In the genomic region with DNA sequence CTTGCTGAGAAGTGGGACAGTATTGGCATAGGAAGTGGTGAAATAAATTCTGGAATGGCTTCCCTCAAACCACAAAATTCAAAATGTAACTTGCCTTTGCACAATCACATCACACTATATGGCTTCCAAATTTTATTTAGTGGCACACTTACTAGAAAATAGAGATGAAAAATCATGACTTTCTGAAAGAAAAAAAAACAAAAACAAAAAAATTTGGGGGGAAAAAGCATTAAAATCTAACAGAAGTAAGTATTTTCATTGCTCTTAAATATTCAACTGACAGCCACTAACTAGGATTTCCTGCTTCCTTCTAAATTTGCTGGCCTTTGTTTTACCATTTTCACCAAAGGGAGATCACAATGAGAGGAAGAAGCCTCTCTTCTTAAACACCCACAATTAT, we compare ENCODE assay signal across 19 cellular contexts. TPM values are rescaled to one million over a fixed set of nuclear protein-coding genes. Genes with fewer than 3 reads are reported as not detected.
DNase-seq lines count a peak whose midpoint lies in the region; ATAC-seq and TF ChIP-seq lines count a peak whose summit lies in the region.
"Had no signal": no experiment of that assay in that cellular context is flagged by ENCODE, and none has a peak within 500 bp of the region (broad histone marks: within the 10 kb centered on the region; RNA-seq: fewer than 3 reads in every experiment).

No MANE protein-coding gene starts in this region.

- no peak overlapping the region for H4K5ac ChIP-seq in H9 (ENCODE audit: insufficient read length, low read depth, low read length)

- intact Hi-C loops in spleen (cut with DNase I; ENCODE audit: low total_unique reads), result no loop called here

- H3K36me3 ChIP-seq in WERI-Rb-1 (no peaks in the 10 kb centered on the region), iPS-18a (ENCODE audit: control insufficient read depth, low read depth, low read length) (no peaks in the 10 kb centered on the region), spleen (peaks cover 0 to 29% (median 6%) of the 10 kb centered on the region in 6 donors)
- H3K36me3 ChIP-seq: BE2C had no signal

- H4K8ac ChIP-seq in H9 (replicated peaks; ENCODE audit: insufficient read length, low read depth, low read length), result no peak overlapping the region

- no peak for ATAC-seq in GM19035 (IDR thresholded peaks at IDR 0.05; ENCODE audit: unreplicated experiment)
- ATAC-seq: activated T-cell treated with anti-CD3 and anti-CD28 coated beads, Interleukin-2, amount 50 U/mL, for 72 hours; right lobe of liver had no signal

- no peak overlapping the region for H4K91ac ChIP-seq in H9 (ENCODE audit: insufficient read length, low read depth, low read length)

- H3T11ph ChIP-seq in H9 (ENCODE audit: low read length), result no peak overlapping the region

- H2BK12ac ChIP-seq in H9 (ENCODE audit: insufficient read length, low read depth, low read length), result no peak overlapping the region

- H3K27ac Mint-ChIP-seq in H9, result peak overlapping the region; percentile 38 to 75 (median 71); a peak in 4 of 7 replicates
- H3K27ac Mint-ChIP-seq: activated CD4-positive, alpha-beta memory T cell treated with anti-CD3 and anti-CD28 coated beads, Interleukin-2, amount 10 ng/mL, durations not matched to agents 7 days and 5 days; activated naive CD8-positive, alpha-beta T cell had no signal

- no peak for TF ChIP-seq POLR2A in spleen (IDR thresholded peaks at IDR 0.05)

- H3K4me3 Mint-ChIP-seq in H9, result no peak overlapping the region
- H3K4me3 Mint-ChIP-seq: activated CD4-positive, alpha-beta memory T cell treated with anti-CD3 and anti-CD28 coated beads, Interleukin-2, amount 10 ng/mL, durations not matched to agents 7 days and 5 days; activated naive CD8-positive, alpha-beta T cell; activated T-cell treated with anti-CD3 and anti-CD28 coated beads, Interleukin-2, amount 50 U/mL, for 72 hours had no signal

- H3K14ac ChIP-seq in H9 (ENCODE audit: insufficient read depth, low read length), result no peak overlapping the region

- H3K4me1 ChIP-seq in H9 (ENCODE audit: insufficient read depth, low read length) (no peaks in the 10 kb centered on the region; the same call in 1 of the 2 replicates), iPS-18a (ENCODE audit: control insufficient read depth, low read depth, low read length) (peaks cover 11% of the 10 kb centered on the region), spleen (peaks cover 13 to 77% (median 35%) of the 10 kb centered on the region in 6 donors)
- H3K4me1 ChIP-seq: BE2C, right lobe of liver had no signal

- no peak overlapping the region for H3K23ac ChIP-seq in H9 (ENCODE audit: insufficient read length, low read depth, low read length)

- H3K4me1 Mint-ChIP-seq in H9, result peaks cover 23 to 27% of the 10 kb centered on the region in 2 experiments

- H3K79me2 ChIP-seq in H9 (ENCODE audit: insufficient read depth, low read length), result no peaks in the 10 kb centered on the region

- H2AFZ ChIP-seq in H9 (ENCODE audit: low read length), result no peak overlapping the region

- no peaks in the 10 kb centered on the region for H3K9me3 Mint-ChIP-seq in H9
- H3K9me3 Mint-ChIP-seq: activated CD4-positive, alpha-beta memory T cell treated with anti-CD3 and anti-CD28 coated beads, Interleukin-2, amount 10 ng/mL, durations not matched to agents 7 days and 5 days; activated T-cell treated with anti-CD3 and anti-CD28 coated beads, Interleukin-2, amount 50 U/mL, for 72 hours had no signal

- H3K56ac ChIP-seq in H9 (ENCODE audit: insufficient read length, low read depth, low read length), result no peak overlapping the region

- H2BK15ac ChIP-seq in H9 (ENCODE audit: low read depth, low read length), result no peak overlapping the region

- H3K18ac ChIP-seq in H9 (ENCODE audit: insufficient read length, low read depth, low read length), result no peak overlapping the region

- no peaks in the 10 kb centered on the region for H3K79me1 ChIP-seq in H9 (ENCODE audit: insufficient read depth, low read depth, low read length, poor library complexity, severe bottlenecking)

- TF ChIP-seq CTCF in H9 (conservative IDR thresholded peaks at IDR 0.05), result no peak
- no peak for TF ChIP-seq CTCF in WERI-Rb-1 (IDR thresholded peaks at IDR 0.05; ENCODE audit: low read depth, low read length)
- TF ChIP-seq CTCF in spleen (IDR thresholded peaks at IDR 0.05 in 8 of 11, conservative IDR thresholded peaks at IDR 0.05 in 3 of 11), result no peak

- no peaks in the 10 kb centered on the region for H4K20me1 ChIP-seq in H9 (ENCODE audit: control insufficient read depth, insufficient read depth, insufficient read length)

- H3K4me3 ChIP-seq in WERI-Rb-1 (ENCODE audit: low read depth, low read length) (no peak overlapping the region), iPS-18a (ENCODE audit: low read length) (no peak overlapping the region), spleen (no peak overlapping the region)
- H3K4me3 ChIP-seq: lung, right lobe of liver, tibial artery had no signal

- no peak overlapping the region for H2AK5ac ChIP-seq in H9 (ENCODE audit: insufficient read length, low read length)

- no peak overlapping the region for H2BK5ac ChIP-seq in H9 (ENCODE audit: insufficient read length, low read length)

- H3K23me2 ChIP-seq in H9 (ENCODE audit: insufficient read length, low read depth, low read length, poor library complexity, severe bottlenecking), result no peaks in the 10 kb centered on the region

- H3K27me3 ChIP-seq in H9 (ENCODE audit: insufficient read depth, low read length) (no peaks in the 10 kb centered on the region), WERI-Rb-1 (ENCODE audit: insufficient read depth, low read depth, severe bottlenecking) (no peaks in the 10 kb centered on the region), iPS-18a (ENCODE audit: control insufficient read depth, insufficient read depth, low read length) (no peaks in the 10 kb centered on the region), spleen (replicated peaks in 1 of 7) (no peaks in the 10 kb centered on the region)
- H3K27me3 ChIP-seq: BE2C, right lobe of liver, tibial artery had no signal

- H3K9me3 ChIP-seq in H9 (ENCODE audit: control insufficient read depth, low read depth, low read length) (no peaks in the 10 kb centered on the region), WERI-Rb-1 (ENCODE audit: severe bottlenecking) (no peaks in the 10 kb centered on the region), iPS-18a (ENCODE audit: control insufficient read depth, low read depth, low read length) (no peaks in the 10 kb centered on the region), spleen (no peaks in the 10 kb centered on the region)
- H3K9me3 ChIP-seq: BE2C, right lobe of liver, tibial artery had no signal

- H3K4ac ChIP-seq in H9 (ENCODE audit: low read depth, low read length), result no peak overlapping the region

- no peak overlapping the region for H2BK120ac ChIP-seq in H9 (ENCODE audit: low read depth, low read length, poor library complexity, severe bottlenecking)

- H3K27ac ChIP-seq in H9 (ENCODE audit: insufficient read length, low read depth, low read length) (no peak overlapping the region), WERI-Rb-1 (peak overlapping the region; percentile 86), iPS-18a (ENCODE audit: low read length) (peak overlapping the region; percentile 18), spleen (peak overlapping the region in 7 of 8 donors; percentile 32 to 61 (median 44))
- H3K27ac ChIP-seq: right lobe of liver had no signal

- H3K9ac ChIP-seq in H9 (ENCODE audit: extremely low read depth, insufficient read length, low read length), result no peak overlapping the region
- H3K9ac ChIP-seq in iPS-18a (ENCODE audit: low read length), result no peak overlapping the region

- H3K4me2 ChIP-seq in H9 (ENCODE audit: insufficient read depth, insufficient read length, low read length), result no peak overlapping the region

- H3K36me3 Mint-ChIP-seq in H9 (ENCODE audit: insufficient read depth in 1 of 3, low read depth in 3 of 3), result peaks cover 0 to 5% (median 0%) of the 10 kb centered on the region in 3 experiments; a peak in 1 of 7 replicates

- no peaks in the 10 kb centered on the region for H3K27me3 Mint-ChIP-seq in H9 (ENCODE audit: low read depth)
- H3K27me3 Mint-ChIP-seq: activated CD4-positive, alpha-beta memory T cell treated with anti-CD3 and anti-CD28 coated beads, Interleukin-2, amount 10 ng/mL, durations not matched to agents 7 days and 5 days; activated naive CD8-positive, alpha-beta T cell had no signal

- DNase-seq in H9 (no peak), WERI-Rb-1 (no peak), spleen (no peak), RKO (ENCODE audit: low spot score) (no peak)
- no peak for DNase-seq in stimulated activated CD4-positive, alpha-beta T cell treated with anti-CD3 and anti-CD28 coated beads, Interleukin-4, amount 100 ng/mL, for 24 hours
- no peak for DNase-seq in activated CD8-positive, alpha-beta memory T cell treated with anti-CD3 and anti-CD28 coated beads, Interleukin-2, amount 50 U/mL, for 48 hours
- DNase-seq: activated CD4-positive, alpha-beta memory T cell treated with anti-CD3 and anti-CD28 coated beads, Interleukin-2, amount 10 ng/mL, durations not matched to agents 7 days and 5 days; activated T-cell treated with anti-CD3 and anti-CD28 coated beads, Interleukin-2, amount 50 U/mL, for 72 hours; BE2C; NCI-H1092; NCI-H748 treated with DMSO at 0.1 percent for 48 hours; right lobe of liver; stimulated activated CD4-positive, alpha-beta T cell treated with anti-CD3 and anti-CD28 coated beads, Interleukin-2, amount 100 ng/mL, for 48 hours; stimulated activated CD8-positive, alpha-beta memory T cell treated with anti-CD3 and anti-CD28 coated beads, Interleukin-4, amount 100 ng/mL, for 48 hours; tibial artery had no signal

- H2BK20ac ChIP-seq in H9 (ENCODE audit: low read depth, low read length, poor library complexity, severe bottlenecking), result no peak overlapping the region

RNA-seq across cellular contexts. Expression of gene ATF7, which starts 23.0 kb away (rescaled TPM):
- total RNA-seq in H9 (2021) (17.7 and 18.4 TPM in 2 replicates), spleen (10 to 100 TPM; 30.0 to 52.8 (median 47.6) TPM)
- polyA plus RNA-seq in spleen, result 10 to 100 TPM in 1 of 3 donors, 1 to 10 TPM in 2; 6.5 to 12.1 (median 8.5) TPM
